24 cellular contexts compared by ENCODE assay signal in genomic region chr4:173171987-173172386, GRCh38. TPM values are rescaled to one million over a fixed set of nuclear protein-coding genes. Genes with fewer than 3 reads are reported as not detected.
DNase-seq lines count a peak whose midpoint lies in the region; ATAC-seq, FAIRE-seq and TF ChIP-seq lines count a peak whose summit lies in the region.
"Had no signal": no experiment of that assay in that cellular context is flagged by ENCODE, and none has a peak within 500 bp of the region (broad histone marks: within the 10 kb centered on the region; RNA-seq: fewer than 3 reads in every experiment).

No MANE protein-coding gene starts in this region.

- no peak overlapping the region for H2AFZ ChIP-seq in DND-41 (ENCODE audit: low read depth, low read length)

- no peaks in the 10 kb centered on the region for H3K27me3 ChIP-seq in DND-41 (ENCODE audit: insufficient read depth, low read length, poor library complexity)
- no peaks in the 10 kb centered on the region for H3K27me3 ChIP-seq in neutrophil
- H3K27me3 ChIP-seq: cardiac muscle cell, sigmoid colon, stomach had no signal

- H3K79me2 ChIP-seq in DND-41 (ENCODE audit: insufficient read depth, low read length): peaks cover 94% of the 10 kb centered on the region

- H3K4me3 ChIP-seq in DND-41 (ENCODE audit: low read depth in 1 of 2, low read length in 2 of 2): peak overlapping the region in 1 of 2 experiments; percentile 9; a peak in 2 of 4 replicates
- peak overlapping the region; percentile 19 to 41 for H3K4me3 ChIP-seq in neutrophil (ENCODE audit: low read depth in 1 of 2, low read length in 1 of 2)
- H3K4me3 ChIP-seq: cardiac muscle cell, sigmoid colon, stomach had no signal

- no peak for TF ChIP-seq POLR2A in GM12892 (IDR thresholded peaks at IDR 0.05; ENCODE audit: low read depth, low read length)

- H3K27ac ChIP-seq in DND-41 (ENCODE audit: low read length) (peak overlapping the region; percentile 93), VCaP (0 out of 2 replicates have a peak overlapping the region, but pooled peaks have one; percentile 97), neutrophil (peak overlapping the region; percentile 96)
- H3K27ac ChIP-seq: cardiac muscle cell, sigmoid colon had no signal

- ATAC-seq in DND-41 (ENCODE audit: insufficient read depth, low read depth) (no peak), GM21576 (IDR thresholded peaks at IDR 0.05; ENCODE audit: unreplicated experiment) (no peak)
- ATAC-seq: activated naive CD4-positive, alpha-beta T cell treated with anti-CD3 and anti-CD28 coated beads, Interleukin-2, amount 50 U/mL, for 72 hours; SK-N-SH treated with all-trans-retinoic acid at 6 μM for 48 hours had no signal

- peaks cover 51% of the 10 kb centered on the region; the same call in 1 of the 2 replicates for H4K20me1 ChIP-seq in DND-41 (ENCODE audit: insufficient read depth, low read length)

- peak overlapping the region; percentile 5; the same call in 1 of the 2 replicates for H3K9ac ChIP-seq in DND-41 (ENCODE audit: low read depth, low read length)

- H3K4me1 ChIP-seq in DND-41 (ENCODE audit: insufficient read depth, low read length) (peaks cover 64% of the 10 kb centered on the region), neutrophil (ENCODE audit: control insufficient read depth in 1 of 2, insufficient read depth in 1 of 2, low read depth in 1 of 2, low read length in 1 of 2) (peaks cover 69 to 79% of the 10 kb centered on the region in 2 experiments)

- no peak for TF ChIP-seq CTCF in DND-41 (IDR thresholded peaks at IDR 0.05; ENCODE audit: borderline replicate concordance, extremely low read depth, low read length, poor library complexity, severe bottlenecking)
- no peak for TF ChIP-seq CTCF in VCaP (conservative IDR thresholded peaks at IDR 0.05)
- TF ChIP-seq CTCF in neutrophil (IDR thresholded peaks at IDR 0.05): no peak

- no peak for FAIRE-seq in GM12892 (lab: Jason Lieb, UNC)
- FAIRE-seq: GM12891, keratinocyte had no signal

- no peaks in the 10 kb centered on the region for H3K9me3 ChIP-seq in DND-41 (ENCODE audit: insufficient read depth, low read length, severe bottlenecking)
- no peaks in the 10 kb centered on the region for H3K9me3 ChIP-seq in neutrophil
- H3K9me3 ChIP-seq: sigmoid colon, stomach had no signal

- peak overlapping the region; percentile 79; the same call in 1 of the 2 replicates for H3K4me2 ChIP-seq in DND-41 (ENCODE audit: insufficient read depth, low read length)

- H3K36me3 ChIP-seq in DND-41 (ENCODE audit: insufficient read depth, low read length) (no peaks in the 10 kb centered on the region; the same call in 1 of the 2 replicates), neutrophil (no peaks in the 10 kb centered on the region)
- H3K36me3 ChIP-seq: cardiac muscle cell, sigmoid colon, stomach had no signal

- DNase-seq in DND-41: no peak
- peak; percentile 66 to 77 for DNase-seq in Kasumi-1 (lab: John Stamatoyannopoulos, UW)
- no peak for DNase-seq in NOMO-1 (lab: John Stamatoyannopoulos, UW; ENCODE audit: unreplicated experiment in 2 of 2)
- DNase-seq in GM12892 (ENCODE audit: insufficient read length): no peak
- no peak for DNase-seq in stimulated activated CD4-positive, alpha-beta T cell treated with anti-CD3 and anti-CD28 coated beads, Interleukin-4, amount 100 ng/mL, for 24 hours
- DNase-seq: activated CD4-positive, alpha-beta T cell treated with anti-CD3 and anti-CD28 coated beads, Interleukin-2, amount 50 U/mL, for 48 hours; activated CD8-positive, alpha-beta memory T cell treated with anti-CD3 and anti-CD28 coated beads, Interleukin-2, amount 50 U/mL, for 4 hours; anterior cingulate cortex; cortex of kidney; endodermal cell; HCEC 1CT; NCI-H1694 treated with DMSO at 0.1 percent for 48 hours; NCI-H526; posterior cingulate gyrus; sigmoid colon; stomach had no signal

RNA-seq across cellular contexts. Expression of gene GALNT7, which starts 3.4 kb away (rescaled TPM):
- polyA plus RNA-seq in GM12892 (2012; ENCODE audit: missing spikeins): 15.1 TPM

Comparison
In these comparisons a context has a peak if more than half of its experiments do, and no peak if none do; other contexts are left out.
1. DNase-seq: peak in Kasumi-1 (2 of 2); none in DND-41 (single experiment), NOMO-1 (0 of 2), GM12892 (single experiment) and stimulated activated CD4-positive, alpha-beta T cell treated with anti-CD3 and anti-CD28 coated beads, Interleukin-4, amount 100 ng/mL, for 24 hours (single experiment).
2. Peak in every context shown above with its lines, with median percentiles within 50 percentile points of each other: H3K27ac ChIP-seq.